In the genomic region with DNA sequence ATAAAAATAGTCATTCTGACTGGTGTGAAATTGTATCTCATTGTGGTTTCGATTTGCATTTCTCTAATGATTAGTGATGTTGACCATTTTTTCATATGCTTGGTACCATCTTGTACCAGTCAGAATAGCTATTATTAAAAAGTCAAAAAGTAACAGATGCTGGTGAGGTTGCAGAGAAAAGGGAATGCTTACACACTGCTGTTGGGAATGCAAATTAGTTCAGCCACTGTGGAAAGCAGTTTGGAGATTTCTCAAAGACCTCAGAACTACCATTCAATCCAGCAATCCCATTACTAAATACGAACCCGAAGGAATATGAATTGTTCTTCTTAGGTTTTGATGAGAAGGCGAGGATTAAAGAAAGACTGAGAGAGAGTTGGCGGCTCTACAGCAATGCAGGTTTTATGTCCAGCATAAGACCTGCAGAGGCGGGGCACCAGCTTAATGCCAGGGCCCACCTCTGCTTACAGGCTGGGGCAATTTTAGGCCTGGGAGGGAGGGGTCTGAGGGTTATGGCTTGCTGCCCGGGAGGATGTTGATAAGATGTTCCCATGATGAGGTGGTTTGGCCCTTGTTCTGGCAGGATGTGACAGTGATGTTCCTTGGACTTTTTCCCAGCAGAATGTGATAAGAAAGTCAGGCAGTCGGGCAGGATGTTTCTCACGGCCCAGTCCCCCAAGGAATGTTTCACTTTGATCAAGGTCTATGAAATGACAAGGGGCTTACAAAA, we compare ENCODE assay signal across 1 cellular context.
TF ChIP-seq lines count a peak whose summit lies in the region.

No MANE protein-coding gene starts in this region.

TF ChIP-seq in K562, 482 proteins besides CTCF, POLR2A, EP300 and RAD21 (continued from another document):
- TF ChIP-seq, protein P1, sequence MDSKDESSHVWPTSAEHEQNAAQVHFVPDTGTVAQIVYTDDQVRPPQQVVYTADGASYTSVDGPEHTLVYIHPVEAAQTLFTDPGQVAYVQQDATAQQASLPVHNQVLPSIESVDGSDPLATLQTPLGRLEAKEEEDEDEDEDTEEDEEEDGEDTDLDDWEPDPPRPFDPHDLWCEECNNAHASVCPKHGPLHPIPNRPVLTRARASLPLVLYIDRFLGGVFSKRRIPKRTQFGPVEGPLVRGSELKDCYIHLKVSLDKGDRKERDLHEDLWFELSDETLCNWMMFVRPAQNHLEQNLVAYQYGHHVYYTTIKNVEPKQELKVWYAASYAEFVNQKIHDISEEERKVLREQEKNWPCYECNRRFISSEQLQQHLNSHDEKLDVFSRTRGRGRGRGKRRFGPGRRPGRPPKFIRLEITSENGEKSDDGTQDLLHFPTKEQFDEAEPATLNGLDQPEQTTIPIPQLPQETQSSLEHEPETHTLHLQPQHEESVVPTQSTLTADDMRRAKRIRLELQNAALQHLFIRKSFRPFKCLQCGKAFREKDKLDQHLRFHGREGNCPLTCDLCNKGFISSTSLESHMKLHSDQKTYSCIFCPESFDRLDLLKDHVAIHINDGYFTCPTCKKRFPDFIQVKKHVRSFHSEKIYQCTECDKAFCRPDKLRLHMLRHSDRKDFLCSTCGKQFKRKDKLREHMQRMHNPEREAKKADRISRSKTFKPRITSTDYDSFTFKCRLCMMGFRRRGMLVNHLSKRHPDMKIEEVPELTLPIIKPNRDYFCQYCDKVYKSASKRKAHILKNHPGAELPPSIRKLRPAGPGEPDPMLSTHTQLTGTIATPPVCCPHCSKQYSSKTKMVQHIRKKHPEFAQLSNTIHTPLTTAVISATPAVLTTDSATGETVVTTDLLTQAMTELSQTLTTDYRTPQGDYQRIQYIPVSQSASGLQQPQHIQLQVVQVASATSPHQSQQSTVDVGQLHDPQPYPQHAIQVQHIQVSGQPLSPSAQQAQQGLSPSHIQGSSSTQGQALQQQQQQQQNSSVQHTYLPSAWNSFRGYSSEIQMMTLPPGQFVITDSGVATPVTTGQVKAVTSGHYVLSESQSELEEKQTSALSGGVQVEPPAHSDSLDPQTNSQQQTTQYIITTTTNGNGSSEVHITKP (IDR thresholded peaks at IDR 0.05; ENCODE audit: partially characterized antibody): peak; percentile 9
- TF ChIP-seq HDAC3 (IDR thresholded peaks at IDR 0.05; ENCODE audit: borderline replicate concordance, partially characterized antibody): no peak
- no peak for TF ChIP-seq RBFOX2 (IDR thresholded peaks at IDR 0.05; ENCODE audit: low read depth, low read length)
- 0 out of 2 replicates have a peak, but pooled peaks have one; percentile 23 for TF ChIP-seq ETV1 (tag; conservative IDR thresholded peaks at IDR 0.05; ENCODE audit: low read depth)
- peak; percentile 45; the same call in 1 of the 2 replicates for TF ChIP-seq NFIC (IDR thresholded peaks at IDR 0.05)
- TF ChIP-seq NR2C2 (CRISPR knock-in tag; IDR thresholded peaks at IDR 0.05): no peak
- no peak for TF ChIP-seq NR2C2 (tag; IDR thresholded peaks at IDR 0.05)
- TF ChIP-seq VEZF1 (CRISPR knock-in tag; IDR thresholded peaks at IDR 0.05): peak; percentile 41; the same call in 1 of the 2 replicates
- TF ChIP-seq ZNF707 (CRISPR knock-in tag; conservative IDR thresholded peaks at IDR 0.05): no peak
- TF ChIP-seq CTBP1 (IDR thresholded peaks at IDR 0.05; ENCODE audit: borderline replicate concordance): peak; percentile 73; the same call in 1 of the 2 replicates
